In the genomic region with DNA sequence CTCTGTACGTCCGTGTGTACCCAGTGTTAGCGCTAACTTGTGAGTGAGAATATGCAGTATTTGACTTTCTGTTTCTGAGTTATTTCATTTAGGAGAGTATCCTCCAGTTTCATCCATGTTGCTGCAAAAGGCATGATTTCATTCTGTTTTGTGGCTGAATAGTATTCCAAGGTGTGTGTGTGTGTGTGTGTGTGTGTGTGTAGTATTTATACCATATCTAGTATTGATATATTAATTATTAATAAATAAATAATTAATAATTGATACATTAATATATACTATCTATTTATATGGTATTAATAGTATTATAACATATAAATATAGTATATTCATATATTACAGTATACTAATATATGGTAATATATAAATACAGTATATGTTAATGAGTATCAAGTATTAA, we compare ENCODE assay signal across 7 cellular contexts.
"Had no signal": no experiment of that assay in that cellular context is flagged by ENCODE, and none has a peak within 500 bp of the region (broad histone marks: within the 10 kb centered on the region; RNA-seq: fewer than 3 reads in every experiment).

No MANE protein-coding gene starts in this region.

- DNase-seq: GDM1, GF-D8 had no signal

- FAIRE-seq: GM12878, GM12891, GM12892, GM18507, GM19239 had no signal

- ATAC-seq: GM12878 had no signal

- H3K4me3 ChIP-seq: GM12878 had no signal
